ENCODE assay signal across 8 cellular contexts in genomic region chr19:3210347-3211017, GRCh38. TPM values are rescaled to one million over a fixed set of nuclear protein-coding genes. Genes with fewer than 3 reads are reported as not detected.
DNase-seq lines count a peak whose midpoint lies in the region; ATAC-seq and TF ChIP-seq lines count a peak whose summit lies in the region.

No MANE protein-coding gene starts in this region.

- intact Hi-C loops in left ventricle myocardium inferior (cut with micrococcal nuclease): no loop called here

- H3F3A ChIP-seq in GM23248 (ENCODE audit: insufficient read depth) (no peaks in the 10 kb centered on the region), SK-N-SH (replicated peaks; ENCODE audit: insufficient read depth) (no peaks in the 10 kb centered on the region)

- H3K27me3 ChIP-seq in GM23248 (replicated peaks; ENCODE audit: insufficient read depth) (no peaks in the 10 kb centered on the region), SK-N-SH (ENCODE audit: insufficient read depth) (no peaks in the 10 kb centered on the region), left ventricle myocardium inferior (ENCODE audit: low read depth) (no peaks in the 10 kb centered on the region)

- TF ChIP-seq CTCF in AG09309 (IDR thresholded peaks at IDR 0.05; ENCODE audit: control insufficient read depth, insufficient read depth, low read depth, low read length, missing control alignments): peak; percentile 65
- peak; percentile 64 for TF ChIP-seq CTCF in SK-N-SH (IDR thresholded peaks at IDR 0.05)
- peak; percentile 69 for TF ChIP-seq CTCF in left ventricle myocardium inferior (IDR thresholded peaks at IDR 0.05; ENCODE audit: borderline replicate concordance)

- H3K9me2 ChIP-seq in GM23248 (ENCODE audit: insufficient read depth) (no peaks in the 10 kb centered on the region), SK-N-SH (no peaks in the 10 kb centered on the region)

- no peaks in the 10 kb centered on the region for H3K79me2 ChIP-seq in GM23248 (ENCODE audit: insufficient read depth)
- H3K79me2 ChIP-seq in SK-N-SH (ENCODE audit: insufficient read depth): no peaks in the 10 kb centered on the region

- 43 to 44% methylated on average over 19 to 20 of the region's 20 CpGs for WGBS in GM23248 (ENCODE audit: low coverage in 1 of 2, low lambda C conversion rate in 2 of 2, missing lambda C conversion rate in 2 of 2), 2 experiments
- 37% methylated on average over 19 of the region's 20 CpGs for WGBS in SK-N-SH (ENCODE audit: low lambda C conversion rate)

- no peak overlapping the region for H3K9ac ChIP-seq in GM23248
- H3K9ac ChIP-seq in SK-N-SH: no peak overlapping the region

- H3K36me3 ChIP-seq in GM23248 (ENCODE audit: low read depth): no peaks in the 10 kb centered on the region
- H3K36me3 ChIP-seq in SK-N-SH (replicated peaks in 1 of 2; ENCODE audit: control insufficient read depth in 1 of 2, insufficient read depth in 2 of 2, low read length in 1 of 2): peaks cover 5 to 13% of the 10 kb centered on the region in 2 experiments
- H3K36me3 ChIP-seq in left ventricle myocardium inferior: peaks cover 31% of the 10 kb centered on the region

- TF ChIP-seq RAD21 in SK-N-SH (IDR thresholded peaks at IDR 0.05; ENCODE audit: low read length): peak; percentile 42

- no peak overlapping the region for H3K27ac ChIP-seq in GM23248
- no peak overlapping the region for H3K27ac ChIP-seq in SK-N-SH (ENCODE audit: low read depth in 2 of 2, low read length in 1 of 2)
- H3K27ac ChIP-seq in left ventricle myocardium inferior (replicated peaks): no peak overlapping the region

- H2AFZ ChIP-seq in GM23248 (no peak overlapping the region), SK-N-SH (ENCODE audit: low read depth) (no peak overlapping the region)

- ATAC-seq in GM21390 (IDR thresholded peaks at IDR 0.05; ENCODE audit: unreplicated experiment) (no peak), HG02623 (IDR thresholded peaks at IDR 0.05; ENCODE audit: unreplicated experiment) (no peak)

- POLR2A ChIA-PET in SK-N-SH (lab: Yijun Ruan, JAX): no interaction called here

- DNase-seq in AG09309 (ENCODE audit: low read depth): no peak
- DNase-seq in GM23248: peak; percentile 62
- DNase-seq in SK-N-SH: peak; percentile 90
- DNase-seq in activated naive CD4-positive, alpha-beta T cell treated with anti-CD3 and anti-CD28 coated beads, Interleukin-2, amount 50 U/mL, for 16 hours: peak; percentile 76
- peak; percentile 46 for DNase-seq in left ventricle myocardium inferior
- DNase-seq in stimulated activated CD4-positive, alpha-beta T cell treated with anti-CD3 and anti-CD28 coated beads, Interleukin-1b, Interleukin-23, amount 100 ng/mL, for 1 hour (ENCODE audit: low read depth in 2 of 2): peak; percentile 23 to 61

- H3K4me3 ChIP-seq in AG09309 (ENCODE audit: control insufficient read depth, low read depth, low read length) (no peak overlapping the region), GM23248 (no peak overlapping the region), SK-N-SH (ENCODE audit: low read depth in 2 of 2, low read length in 1 of 2) (no peak overlapping the region; a peak in 1 of 4 replicates), left ventricle myocardium inferior (no peak overlapping the region)

- in situ Hi-C loops in GM23248 (cut with MboI): no loop called here

- H3K9me3 ChIP-seq in GM23248 (ENCODE audit: low read depth) (no peaks in the 10 kb centered on the region), SK-N-SH (no peaks in the 10 kb centered on the region), left ventricle myocardium inferior (replicated peaks) (no peaks in the 10 kb centered on the region)

- CTCF ChIA-PET in SK-N-SH (lab: Yijun Ruan, JAX): interaction anchor here (0.7 to 2.4 kb wide), 14 partner anchors 9 to 253 kb away, joined by 3 to 17 read pairs (median 6); partner anchors contain the start of genes CELF5 and NCLN

- no peak for TF ChIP-seq EP300 in SK-N-SH (IDR thresholded peaks at IDR 0.05; ENCODE audit: borderline replicate concordance in 1 of 2, low read depth in 1 of 2, low read length in 1 of 2)

- no peaks in the 10 kb centered on the region for H3K4me1 ChIP-seq in GM23248 (ENCODE audit: insufficient read depth)
- H3K4me1 ChIP-seq in SK-N-SH (ENCODE audit: control insufficient read depth in 1 of 2, insufficient read depth in 2 of 2, low read depth in 1 of 2, low read length in 1 of 2): no peaks in the 10 kb centered on the region
- no peaks in the 10 kb centered on the region for H3K4me1 ChIP-seq in left ventricle myocardium inferior

- H4K20me1 ChIP-seq in GM23248 (ENCODE audit: insufficient read depth) (no peaks in the 10 kb centered on the region), SK-N-SH (ENCODE audit: insufficient read depth) (0 out of 2 replicates have a peak, but pooled peaks cover 5% of the 10 kb centered on the region)

- H3K4me2 ChIP-seq in GM23248 (ENCODE audit: unreplicated experiment): no peak overlapping the region
- H3K4me2 ChIP-seq in SK-N-SH: no peak overlapping the region

TF ChIP-seq in SK-N-SH, 30 proteins besides CTCF, POLR2A, EP300 and RAD21:
- no peak for TF ChIP-seq ELF1 (IDR thresholded peaks at IDR 0.05)
- peak; percentile 50; the same call in 1 of the 2 replicates for TF ChIP-seq SMC3 (IDR thresholded peaks at IDR 0.05; ENCODE audit: low read depth, low read length)
- TF ChIP-seq USF1 (IDR thresholded peaks at IDR 0.05; ENCODE audit: borderline replicate concordance, low read depth): no peak
- no peak for TF ChIP-seq YY1 (IDR thresholded peaks at IDR 0.05; ENCODE audit: low read depth)
- TF ChIP-seq SIN3A (IDR thresholded peaks at IDR 0.05; ENCODE audit: borderline replicate concordance, low read depth, low read length): 0 out of 2 replicates have a peak, but pooled peaks have one; percentile 48
- no peak for TF ChIP-seq TEAD4 (IDR thresholded peaks at IDR 0.05; ENCODE audit: borderline replicate concordance, insufficient read depth)
TF ChIP-seq in SK-N-SH: peak in this region for 2.

RNA-seq across cellular contexts. Expression of gene CELF5, which starts 14.0 kb away (rescaled TPM):
- 1.1 TPM in 1 of 2 replicates, not detected in the other for total RNA-seq in GM23248 (2014; rRNA removed; shearing (Covaris generic))
- 0.24 TPM in 1 of 2 replicates, not detected in the other for polyA plus RNA-seq in GM23248 (2016; fragmentation: Nextera tagmentation; extraction: Ambion mirVana)
- polyA plus RNA-seq in SK-N-SH (2012; rRNA removed): 0.33 and 0.57 TPM in 2 replicates
- 0.27 and 0.42 TPM in 2 replicates for polyA plus RNA-seq in SK-N-SH (2012; cell fraction: cytosol; rRNA removed)
- 1.5 and 3.5 TPM in 2 replicates for polyA plus RNA-seq in SK-N-SH (2012; cell fraction: nucleus; rRNA removed)
- total RNA-seq in left ventricle myocardium inferior: not detected

RNA-seq across cellular contexts. Expression of gene NCLN, which starts 24.8 kb away (rescaled TPM):
- 73.0 and 76.5 TPM in 2 replicates for total RNA-seq in GM23248 (2014; rRNA removed; shearing (Covaris generic))
- polyA plus RNA-seq in GM23248 (2016; fragmentation: Nextera tagmentation; extraction: Ambion mirVana) (84.8 and 91.3 TPM in 2 replicates), SK-N-SH (2012; rRNA removed) (67.0 and 69.0 TPM in 2 replicates)
- 23.8 and 45.1 TPM in 2 replicates for polyA plus RNA-seq in SK-N-SH (2012; cell fraction: cytosol; rRNA removed)
- 131 and 133 TPM in 2 replicates for polyA plus RNA-seq in SK-N-SH (2012; cell fraction: nucleus; rRNA removed)
- total RNA-seq in left ventricle myocardium inferior: 28.3 TPM

RNA-seq across cellular contexts. Expression of gene S1PR4, which starts 31.9 kb away (rescaled TPM):
- total RNA-seq in GM23248 (2014; rRNA removed; shearing (Covaris generic)): not detected in 2 replicates
- not detected in 2 replicates for polyA plus RNA-seq in GM23248 (2016; fragmentation: Nextera tagmentation; extraction: Ambion mirVana)
- not detected in 2 replicates for polyA plus RNA-seq in SK-N-SH (2012; rRNA removed)
- not detected in 2 replicates for polyA plus RNA-seq in SK-N-SH (2012; cell fraction: cytosol; rRNA removed)
- 0.18 and 0.27 TPM in 2 replicates for polyA plus RNA-seq in SK-N-SH (2012; cell fraction: nucleus; rRNA removed)
- 0.60 TPM for total RNA-seq in left ventricle myocardium inferior
